In the genomic region with DNA sequence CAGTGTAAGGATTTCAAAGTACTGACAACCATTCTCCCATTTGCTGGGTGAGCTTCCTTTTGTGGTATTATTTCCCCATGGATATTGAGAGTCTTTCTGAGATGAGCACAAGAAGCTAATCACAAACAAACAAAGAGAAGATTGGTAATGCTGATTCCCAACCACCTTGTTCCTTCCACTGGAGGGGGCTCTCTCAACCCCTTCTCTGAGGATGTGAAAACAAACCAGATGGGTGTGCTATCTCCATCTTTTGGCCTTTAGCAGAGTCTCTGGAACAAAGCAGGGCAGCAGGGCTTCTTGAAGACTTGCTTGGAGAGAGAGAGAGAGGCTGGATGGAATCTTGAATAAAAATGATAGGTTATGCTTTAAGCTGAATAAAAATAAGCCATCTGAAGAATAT, we compare ENCODE assay signal across 10 cellular contexts.
A peak's percentile ranks its signal among the peaks of the same experiment; 100 is the strongest.
DNase-seq lines count a peak whose midpoint lies in the region; ATAC-seq and TF ChIP-seq lines count a peak whose summit lies in the region.
"Had no signal": no experiment of that assay in that cellular context is flagged by ENCODE, and none has a peak within 500 bp of the region (broad histone marks: within the 10 kb centered on the region; RNA-seq: fewer than 3 reads in every experiment).

No MANE protein-coding gene starts in this region.

- DNase-seq in NCI-H1105 treated with DMSO at 0.1 percent for 48 hours (lab: John Stamatoyannopoulos, UW) (peak; percentile 7), NCI-H1105 (lab: John Stamatoyannopoulos, UW) (no peak), NCI-H524 treated with DMSO at 0.1 percent for 48 hours (lab: John Stamatoyannopoulos, UW) (peak; percentile 70), epithelial cell of proximal tubule (ENCODE audit: low read depth) (no peak), sciatic nerve (ENCODE audit: low spot score) (no peak), epidermal melanocyte (ENCODE audit: insufficient read length, low spot score) (no peak)
- DNase-seq in stimulated activated CD4-positive, alpha-beta T cell treated with anti-CD3 and anti-CD28 coated beads, Interleukin-4, amount 100 ng/mL, for 4 hours: no peak
- DNase-seq: activated CD4-positive, alpha-beta memory T cell treated with anti-CD3 and anti-CD28 coated beads, Interleukin-2, amount 10 ng/mL, durations not matched to agents 7 days and 5 days; right lobe of liver had no signal

- H3K4me3 ChIP-seq in epithelial cell of proximal tubule (ENCODE audit: low read depth, low read length): no peak overlapping the region
- H3K4me3 ChIP-seq: right lobe of liver had no signal

- ATAC-seq in sciatic nerve (peak; percentile 53), HG03280 (IDR thresholded peaks at IDR 0.05; ENCODE audit: unreplicated experiment) (no peak)

- intact Hi-C loops in sciatic nerve (cut with DNase I): no loop called here

- peak; percentile 56 for TF ChIP-seq CTCF in epithelial cell of proximal tubule (conservative IDR thresholded peaks at IDR 0.05; ENCODE audit: low read depth, low read length)

Comparison
In these comparisons a context has a peak if more than half of its experiments do, and no peak if none do; other contexts are left out.
1. DNase-seq: peak in NCI-H1105 treated with DMSO at 0.1 percent for 48 hours (single experiment) and NCI-H524 treated with DMSO at 0.1 percent for 48 hours (single experiment); none in NCI-H1105 (single experiment), epithelial cell of proximal tubule (single experiment), sciatic nerve (single experiment), stimulated activated CD4-positive, alpha-beta T cell treated with anti-CD3 and anti-CD28 coated beads, Interleukin-4, amount 100 ng/mL, for 4 hours (0 of 2) and epidermal melanocyte (single experiment).